Comparison of ENCODE assay signal across 9 cellular contexts in genomic region chr1:198161718-198162090, GRCh38. TPM values are rescaled to one million over a fixed set of nuclear protein-coding genes. Genes with fewer than 3 reads are reported as not detected.
A peak's percentile ranks its signal among the peaks of the same experiment; 100 is the strongest.
DNase-seq lines count a peak whose midpoint lies in the region; ATAC-seq, FAIRE-seq and TF ChIP-seq lines count a peak whose summit lies in the region.
"Had no signal": no experiment of that assay in that cellular context is flagged by ENCODE, and none has a peak within 500 bp of the region (broad histone marks: within the 10 kb centered on the region; RNA-seq: fewer than 3 reads in every experiment).

No MANE protein-coding gene starts in this region.

- ATAC-seq in CD4-positive, alpha-beta T cell (ENCODE audit: poor library complexity): no peak
- no peak for ATAC-seq in activated naive CD8-positive, alpha-beta T cell treated with anti-CD3 and anti-CD28 coated beads, Interleukin-2, amount 10 ng/mL, durations not matched to agents 7 days and 5 days (ENCODE audit: low read depth)
- no peak for ATAC-seq in naive thymus-derived CD4-positive, alpha-beta T cell
- ATAC-seq in GM19023 (IDR thresholded peaks at IDR 0.05; ENCODE audit: unreplicated experiment): no peak

- peak overlapping the region; percentile 57 for H3K4me3 Mint-ChIP-seq in CD4-positive, alpha-beta T cell
- H3K4me3 Mint-ChIP-seq in activated naive CD8-positive, alpha-beta T cell treated with anti-CD3 and anti-CD28 coated beads, Interleukin-2, amount 10 ng/mL, durations not matched to agents 7 days and 5 days: no peak overlapping the region
- peak overlapping the region in 7 of 10 donors; percentile 11 to 84 (median 34) for H3K4me3 Mint-ChIP-seq in naive thymus-derived CD4-positive, alpha-beta T cell

- H3K27me3 ChIP-seq in CD4-positive, alpha-beta T cell (ENCODE audit: control insufficient read depth, insufficient read depth, low read length): no peaks in the 10 kb centered on the region
- H3K27me3 ChIP-seq in naive thymus-derived CD4-positive, alpha-beta T cell (ENCODE audit: control insufficient read depth in 2 of 2, insufficient read depth in 2 of 2, low read length in 2 of 2): no peaks in the 10 kb centered on the region

- CTCF ChIA-PET in CD4-positive, alpha-beta T cell (lab: Charles Lee): interaction anchor here (0.9 kb wide), 1 partner anchor 47 kb away, joined by 3 read pairs; no protein-coding TSS in a partner anchor
- CTCF ChIA-PET in naive thymus-derived CD4-positive, alpha-beta T cell (lab: Charles Lee): interaction anchor here (0.6 to 0.7 kb wide), 2 partner anchors 31 to 93 kb away, joined by 3 read pairs; no protein-coding TSS in a partner anchor

- FAIRE-seq in frontal cortex (lab: Jason Lieb, UNC): no peak

- peaks cover 88% of the 10 kb centered on the region for H3K4me1 Mint-ChIP-seq in CD4-positive, alpha-beta T cell (ENCODE audit: low read depth)
- H3K4me1 Mint-ChIP-seq in activated naive CD8-positive, alpha-beta T cell treated with anti-CD3 and anti-CD28 coated beads, Interleukin-2, amount 10 ng/mL, durations not matched to agents 7 days and 5 days: peaks cover 53% of the 10 kb centered on the region
- peaks cover 39 to 89% (median 80%) of the 10 kb centered on the region in 7 donors for H3K4me1 Mint-ChIP-seq in naive thymus-derived CD4-positive, alpha-beta T cell

- H3K27ac ChIP-seq in CD4-positive, alpha-beta T cell (ENCODE audit: low read depth, low read length): no peak overlapping the region
- no peak overlapping the region for H3K27ac ChIP-seq in naive thymus-derived CD4-positive, alpha-beta T cell (ENCODE audit: low read depth, low read length)

- peaks cover 17% of the 10 kb centered on the region for H3K36me3 Mint-ChIP-seq in CD4-positive, alpha-beta T cell (ENCODE audit: low read depth)
- H3K36me3 Mint-ChIP-seq in activated naive CD8-positive, alpha-beta T cell treated with anti-CD3 and anti-CD28 coated beads, Interleukin-2, amount 10 ng/mL, durations not matched to agents 7 days and 5 days: peaks cover 3% of the 10 kb centered on the region
- peaks cover 0 to 12% (median 0%) of the 10 kb centered on the region in 5 donors for H3K36me3 Mint-ChIP-seq in naive thymus-derived CD4-positive, alpha-beta T cell

- H3K9me3 ChIP-seq in CD4-positive, alpha-beta T cell (ENCODE audit: control insufficient read depth, low read length): no peaks in the 10 kb centered on the region
- no peaks in the 10 kb centered on the region for H3K9me3 ChIP-seq in naive thymus-derived CD4-positive, alpha-beta T cell (ENCODE audit: control insufficient read depth in 2 of 3, low read length in 3 of 3)

- intact Hi-C loops in CD4-positive, alpha-beta T cell (cut with DNase I, micrococcal nuclease): loop anchor here (10.0 kb wide), 3 partner anchors 363 to 773 kb away; no protein-coding TSS in a partner anchor
- intact Hi-C loops in naive thymus-derived CD4-positive, alpha-beta T cell (cut with micrococcal nuclease): loop anchor here in 1 of 2 donors (10.0 kb wide), 1 partner anchor 773 kb away; no protein-coding TSS in a partner anchor

- POLR2A ChIA-PET in CD4-positive, alpha-beta T cell (lab: Charles Lee): interaction anchor here (7.4 kb wide), 1 partner anchor 11 kb away, joined by 160 read pairs; no protein-coding TSS in a partner anchor
- POLR2A ChIA-PET in activated naive CD8-positive, alpha-beta T cell treated with anti-CD3 and anti-CD28 coated beads, Interleukin-2, amount 10 ng/mL, durations not matched to agents 7 days and 5 days (lab: Charles Lee): no interaction called here
- POLR2A ChIA-PET in naive thymus-derived CD4-positive, alpha-beta T cell (lab: Charles Lee): interaction anchor here (0.7 to 1.0 kb wide), 3 partner anchors 11 to 442 kb away, joined by 3 to 6 read pairs (median 3); no protein-coding TSS in a partner anchor

- DNase-seq in CD4-positive, alpha-beta T cell: no peak
- DNase-seq in GM12865 (ENCODE audit: low read depth) (no peak), frontal cortex (ENCODE audit: low spot score in 2 of 2) (no peak)
- no peak for DNase-seq in activated naive CD8-positive, alpha-beta T cell treated with anti-CD3 and anti-CD28 coated beads, Interleukin-2, amount 10 ng/mL, durations not matched to agents 7 days and 5 days
- DNase-seq in naive thymus-derived CD4-positive, alpha-beta T cell: no peak
- no peak for DNase-seq in stimulated activated CD4-positive, alpha-beta T cell treated with anti-CD3 and anti-CD28 coated beads, Interleukin-1b, Interleukin-23, amount 100 ng/mL, for 48 hours
- DNase-seq: NCI-H187, occipital lobe had no signal

- no peaks in the 10 kb centered on the region for H3K27me3 Mint-ChIP-seq in CD4-positive, alpha-beta T cell
- H3K27me3 Mint-ChIP-seq in activated naive CD8-positive, alpha-beta T cell treated with anti-CD3 and anti-CD28 coated beads, Interleukin-2, amount 10 ng/mL, durations not matched to agents 7 days and 5 days: no peaks in the 10 kb centered on the region
- H3K27me3 Mint-ChIP-seq in naive thymus-derived CD4-positive, alpha-beta T cell: no peaks in the 10 kb centered on the region

- H3K4me3 ChIP-seq in GM12865 (ENCODE audit: low read depth, low read length): peak overlapping the region; percentile 43; the same call in 1 of the 2 replicates
- no peak overlapping the region for H3K4me3 ChIP-seq in naive thymus-derived CD4-positive, alpha-beta T cell (ENCODE audit: low read length)

- peak overlapping the region; percentile 98 for H3K27ac Mint-ChIP-seq in CD4-positive, alpha-beta T cell
- peak overlapping the region; percentile 44 for H3K27ac Mint-ChIP-seq in activated naive CD8-positive, alpha-beta T cell treated with anti-CD3 and anti-CD28 coated beads, Interleukin-2, amount 10 ng/mL, durations not matched to agents 7 days and 5 days
- H3K27ac Mint-ChIP-seq in naive thymus-derived CD4-positive, alpha-beta T cell: peak overlapping the region in 8 of 9 donors; percentile 26 to 99 (median 88)

- peaks cover 65 to 68% of the 10 kb centered on the region in 2 donors for H3K4me1 ChIP-seq in naive thymus-derived CD4-positive, alpha-beta T cell (ENCODE audit: control insufficient read depth in 2 of 2, insufficient read depth in 2 of 2, low read length in 2 of 2)

- no peaks in the 10 kb centered on the region for H3K9me3 Mint-ChIP-seq in CD4-positive, alpha-beta T cell
- no peaks in the 10 kb centered on the region for H3K9me3 Mint-ChIP-seq in activated naive CD8-positive, alpha-beta T cell treated with anti-CD3 and anti-CD28 coated beads, Interleukin-2, amount 10 ng/mL, durations not matched to agents 7 days and 5 days
- H3K9me3 Mint-ChIP-seq in naive thymus-derived CD4-positive, alpha-beta T cell: peaks cover 0 to 2% (median 0%) of the 10 kb centered on the region in 11 donors

- peaks cover 0 to 8% (median 0%) of the 10 kb centered on the region in 3 experiments for H3K36me3 ChIP-seq in naive thymus-derived CD4-positive, alpha-beta T cell (ENCODE audit: control insufficient read depth in 2 of 3, insufficient read depth in 3 of 3, low read length in 3 of 3)

- no peak for TF ChIP-seq CTCF in CD4-positive, alpha-beta T cell (IDR thresholded peaks at IDR 0.05)
- no peak for TF ChIP-seq CTCF in GM12865 (IDR thresholded peaks at IDR 0.05; ENCODE audit: insufficient read depth, low read depth, low read length, missing control alignments)

RNA-seq across cellular contexts. Expression of gene NEK7, which starts 4.9 kb away (rescaled TPM):
- total RNA-seq in CD4-positive, alpha-beta T cell: 10 to 100 TPM; 11.8 to 13.0 TPM
- 10 to 100 TPM; 68.9 to 71.7 TPM for total RNA-seq in activated naive CD8-positive, alpha-beta T cell treated with anti-CD3 and anti-CD28 coated beads, Interleukin-2, amount 10 ng/mL, durations not matched to agents 7 days and 5 days
- 10 to 100 TPM; 25.1 to 68.4 (median 61.3) TPM for total RNA-seq in naive thymus-derived CD4-positive, alpha-beta T cell
- 10 to 100 TPM; 28.8 to 30.4 TPM for polyA plus RNA-seq in naive thymus-derived CD4-positive, alpha-beta T cell
- total RNA-seq in frontal cortex: 15.1 TPM

Comparison
In these comparisons a context has a peak if more than half of its experiments do, and no peak if none do; other contexts are left out.
1. H3K27ac Mint-ChIP-seq: peak in every context shown above with its lines; median percentile 98 in CD4-positive, alpha-beta T cell; 88 in naive thymus-derived CD4-positive, alpha-beta T cell; 44 in activated naive CD8-positive, alpha-beta T cell treated with anti-CD3 and anti-CD28 coated beads, Interleukin-2, amount 10 ng/mL, durations not matched to agents 7 days and 5 days.